Comparison of ENCODE assay signal across 11 cellular contexts in the genomic region with DNA sequence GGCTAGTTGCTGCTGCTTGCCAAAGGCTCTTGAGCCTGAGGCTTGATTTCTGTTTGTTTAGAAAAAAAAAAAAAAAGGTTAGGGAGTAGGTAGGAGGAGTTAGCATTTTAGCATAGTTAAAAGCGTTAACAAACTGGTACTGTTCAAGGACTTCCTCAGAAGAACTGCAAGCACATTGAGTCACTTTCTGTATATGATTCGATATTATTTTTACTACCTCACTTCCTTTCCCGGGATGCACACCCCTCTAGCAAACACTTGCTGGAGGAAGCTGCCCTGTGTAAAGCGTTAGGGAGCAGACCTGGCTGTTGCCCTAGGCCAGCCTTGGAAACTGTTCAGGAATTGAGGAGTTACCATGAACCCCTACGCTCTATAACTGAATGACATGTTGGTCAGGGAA. TPM values are rescaled to one million over a fixed set of nuclear protein-coding genes. Genes with fewer than 3 reads are reported as not detected.
DNase-seq lines count a peak whose midpoint lies in the region; ATAC-seq and TF ChIP-seq lines count a peak whose summit lies in the region.
"Had no signal": no experiment of that assay in that cellular context is flagged by ENCODE, and none has a peak within 500 bp of the region (broad histone marks: within the 10 kb centered on the region; RNA-seq: fewer than 3 reads in every experiment).

No MANE protein-coding gene starts in this region.

- WGBS in prostate gland: 57% methylated on average over 5 of the region's 5 CpGs

- no peak overlapping the region for H3K27ac Mint-ChIP-seq in osteocyte (ENCODE audit: unreplicated experiment)

- H3K9me3 Mint-ChIP-seq in osteocyte (ENCODE audit: unreplicated experiment): no peaks in the 10 kb centered on the region

- no peaks in the 10 kb centered on the region for H3K27me3 Mint-ChIP-seq in osteocyte (ENCODE audit: unreplicated experiment)

- no peaks in the 10 kb centered on the region for H3K27me3 ChIP-seq in prostate gland (replicated peaks; ENCODE audit: insufficient read depth)
- H3K27me3 ChIP-seq: MG63 had no signal

- POLR2A ChIA-PET in HEK293T (lab: Yijun Ruan, JAX): no interaction called here

- DNase-seq in CD1c-positive myeloid dendritic cell (ENCODE audit: extremely low spot score): peak; percentile 66
- DNase-seq in NOMO-1 (lab: John Stamatoyannopoulos, UW; ENCODE audit: unreplicated experiment in 2 of 2): peak; percentile 43 to 79
- peak; percentile 42 for DNase-seq in epithelial cell of esophagus (ENCODE audit: low read depth)
- DNase-seq in osteocyte (ENCODE audit: extremely low spot score, unreplicated experiment): no peak
- no peak for DNase-seq in HEK293T (ENCODE audit: extremely low spot score)
- no peak for DNase-seq in prostate gland (ENCODE audit: low spot score)
- DNase-seq: effector CD8-positive, alpha-beta T cell; MG63; nucleus accumbens had no signal

- H3K4me3 ChIP-seq in epithelial cell of esophagus (ENCODE audit: low read length) (no peak overlapping the region), prostate gland (no peak overlapping the region)
- H3K4me3 ChIP-seq: MG63 had no signal

- intact Hi-C loops in prostate gland (cut with DNase I): no loop called here

- no peaks in the 10 kb centered on the region for H3K36me3 ChIP-seq in prostate gland
- H3K36me3 ChIP-seq: MG63 had no signal

- no peak overlapping the region for H3K27ac ChIP-seq in prostate gland

- TF ChIP-seq CTCF in epithelial cell of esophagus (IDR thresholded peaks at IDR 0.05; ENCODE audit: insufficient read depth, low read depth, low read length, missing control alignments) (no peak), osteocyte (IDR thresholded peaks at IDR 0.05) (no peak), prostate gland (IDR thresholded peaks at IDR 0.05) (no peak)

- H3K36me3 Mint-ChIP-seq in osteocyte (ENCODE audit: unreplicated experiment): no peaks in the 10 kb centered on the region

- no peaks in the 10 kb centered on the region for H3K9me3 ChIP-seq in prostate gland
- H3K9me3 ChIP-seq: MG63 had no signal

- no peaks in the 10 kb centered on the region for H3K4me1 ChIP-seq in prostate gland (replicated peaks)

- no peak overlapping the region for H3K4me3 Mint-ChIP-seq in osteocyte (ENCODE audit: unreplicated experiment)

- ATAC-seq in GM18511 (IDR thresholded peaks at IDR 0.05; ENCODE audit: unreplicated experiment): peak; percentile 61
- no peak for ATAC-seq in HG02763 (IDR thresholded peaks at IDR 0.05; ENCODE audit: unreplicated experiment)

- no peak for TF ChIP-seq POLR2A in prostate gland (IDR thresholded peaks at IDR 0.05)

- CTCF ChIA-PET in HEK293T (lab: Yijun Ruan, JAX): no interaction called here

- H3K4me1 Mint-ChIP-seq in osteocyte (ENCODE audit: unreplicated experiment): no peaks in the 10 kb centered on the region

TF ChIP-seq in HEK293T, 16 proteins besides CTCF, POLR2A, EP300 and RAD21:
- TF ChIP-seq CTBP1 (IDR thresholded peaks at IDR 0.05; ENCODE audit: borderline replicate concordance): no peak
- no peak for TF ChIP-seq ARNT (IDR thresholded peaks at IDR 0.05)
- no peak for TF ChIP-seq SP1 (IDR thresholded peaks at IDR 0.05)
- TF ChIP-seq LEF1 (IDR thresholded peaks at IDR 0.05; ENCODE audit: borderline replicate concordance): no peak
- TF ChIP-seq ELF4 (IDR thresholded peaks at IDR 0.05): no peak
- no peak for TF ChIP-seq BHLHE40 (IDR thresholded peaks at IDR 0.05; ENCODE audit: borderline replicate concordance)
- no peak for TF ChIP-seq TARDBP (IDR thresholded peaks at IDR 0.05)
- TF ChIP-seq FOXK2 (IDR thresholded peaks at IDR 0.05): no peak
- TF ChIP-seq FOXA1 (IDR thresholded peaks at IDR 0.05): no peak
- no peak for TF ChIP-seq ZNF384 (IDR thresholded peaks at IDR 0.05)
- no peak for TF ChIP-seq SUZ12 (IDR thresholded peaks at IDR 0.05)
- TF ChIP-seq HDGF (IDR thresholded peaks at IDR 0.05; ENCODE audit: borderline replicate concordance): no peak
- no peak for TF ChIP-seq NFRKB (IDR thresholded peaks at IDR 0.05)
- TF ChIP-seq, protein P1, sequence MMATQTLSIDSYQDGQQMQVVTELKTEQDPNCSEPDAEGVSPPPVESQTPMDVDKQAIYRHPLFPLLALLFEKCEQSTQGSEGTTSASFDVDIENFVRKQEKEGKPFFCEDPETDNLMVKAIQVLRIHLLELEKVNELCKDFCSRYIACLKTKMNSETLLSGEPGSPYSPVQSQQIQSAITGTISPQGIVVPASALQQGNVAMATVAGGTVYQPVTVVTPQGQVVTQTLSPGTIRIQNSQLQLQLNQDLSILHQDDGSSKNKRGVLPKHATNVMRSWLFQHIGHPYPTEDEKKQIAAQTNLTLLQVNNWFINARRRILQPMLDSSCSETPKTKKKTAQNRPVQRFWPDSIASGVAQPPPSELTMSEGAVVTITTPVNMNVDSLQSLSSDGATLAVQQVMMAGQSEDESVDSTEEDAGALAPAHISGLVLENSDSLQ (IDR thresholded peaks at IDR 0.05): no peak
- no peak for TF ChIP-seq FOXM1 (IDR thresholded peaks at IDR 0.05; ENCODE audit: borderline replicate concordance)
- TF ChIP-seq L3MBTL2 (conservative IDR thresholded peaks at IDR 0.05): no peak

RNA-seq across cellular contexts. Expression of gene CEP120, which starts 15.7 kb away (rescaled TPM):
- total RNA-seq in osteocyte (18.7 and 20.8 TPM in 2 replicates), prostate gland (10 to 100 TPM; 14.5 to 37.5 TPM)

Comparison
In these comparisons a context has a peak if more than half of its experiments do, and no peak if none do; other contexts are left out.
1. DNase-seq: peak in CD1c-positive myeloid dendritic cell (single experiment), NOMO-1 (2 of 2) and epithelial cell of esophagus (single experiment); none in osteocyte (single experiment), HEK293T (single experiment) and prostate gland (single experiment).